Comparison of ENCODE assay signal across 7 cellular contexts in genomic region chr15:82985688-82986441, GRCh38. TPM values are rescaled to one million over a fixed set of nuclear protein-coding genes. Genes with fewer than 3 reads are reported as not detected.
DNase-seq lines count a peak whose midpoint lies in the region; ATAC-seq, FAIRE-seq and TF ChIP-seq lines count a peak whose summit lies in the region.

RAMAC (plus strand) TSS chr15:82986210; CDS start chr15:82989019, 2,809 bp downstream.

- CTCF ChIA-PET in GM12878 (lab: Yijun Ruan, JAX) = interaction anchor here (1.0 to 3.0 kb wide), 12 partner anchors 9 to 447 kb away, joined by 3 to 12 read pairs (median 5); partner anchors contain the start of gene C15orf40

- FAIRE-seq in GM12878 (lab: Jason Lieb, UNC) = peak; percentile 86

- peak within 1 kb of the TSS; percentile 71 for H3K27ac ChIP-seq in GM12878 (ENCODE audit: control insufficient read depth, insufficient read depth)

- H3K9ac ChIP-seq in GM12878 (ENCODE audit: control insufficient read depth, insufficient read depth, low read length) = peak within 1 kb of the TSS; percentile 89

- ATAC-seq in GM18508 (IDR thresholded peaks at IDR 0.05; ENCODE audit: insufficient read depth, unreplicated experiment) = peak; percentile 67
- ATAC-seq in HG02981 (IDR thresholded peaks at IDR 0.05; ENCODE audit: unreplicated experiment) = peak; percentile 94
- ATAC-seq in GM12878 = peak; percentile 97

- no peak for TF ChIP-seq RAD21 in GM12878 (IDR thresholded peaks at IDR 0.05; ENCODE audit: insufficient read depth, low read depth, low read length)

- no peaks in the 10 kb centered on the region for H3K9me3 ChIP-seq in GM12878 (replicated peaks; ENCODE audit: control insufficient read depth, insufficient read depth, low read length)

- SMC1A ChIA-PET in GM12878 (lab: Charles Lee; ENCODE audit: uncharacterized antibody, unreplicated experiment) = interaction anchor here (0.8 to 3.7 kb wide), 13 partner anchors 13 to 447 kb away, joined by 3 to 11 read pairs (median 4); partner anchors contain the start of gene C15orf40

- no peaks in the 10 kb centered on the region for H3K27me3 ChIP-seq in GM12878 (replicated peaks in 1 of 2; ENCODE audit: control insufficient read depth in 2 of 2, insufficient read depth in 2 of 2, low read length in 1 of 2)

- 1% methylated on average over 45 of the region's 45 CpGs for WGBS in GM12878 (ENCODE audit: insufficient coverage, insufficient replicate concordance, low lambda C conversion rate, missing lambda C conversion rate)

- peak within 1 kb of the TSS; percentile 100 for H3K4me2 ChIP-seq in GM12878 (ENCODE audit: control insufficient read depth, insufficient read depth)

- TF ChIP-seq POLR2A in GM12878 (IDR thresholded peaks at IDR 0.05; ENCODE audit: low read depth, low read length) = peak; percentile 88

- POLR2A ChIA-PET in GM12878 (lab: Charles Lee) = interaction anchor here (0.6 to 1.7 kb wide), 10 partner anchors 10 to 1746 kb away, joined by 3 to 8 read pairs (median 3); partner anchors contain the start of genes RPS17 and WHAMM

- peak within 1 kb of the TSS; percentile 86 for H2AFZ ChIP-seq in GM12878 (ENCODE audit: control insufficient read depth, low read depth, low read length)

- no peak for TF ChIP-seq CTCF in GM12878 (IDR thresholded peaks at IDR 0.05 in 2 of 3, conservative IDR thresholded peaks at IDR 0.05 in 1 of 3; ENCODE audit: control insufficient read depth in 2 of 3, extremely low read depth in 1 of 3, insufficient read depth in 1 of 3, low read depth in 3 of 3, low read length in 3 of 3)
- no peak for TF ChIP-seq CTCF in retinal pigment epithelial cell (conservative IDR thresholded peaks at IDR 0.05; ENCODE audit: low read depth, low read length)

- TSS peak; percentile 88 for BruUV-seq in GM12878 (replicated peaks; lab: Mats Ljungman, UMichigan)

- TF ChIP-seq EP300 in GM12878 (IDR thresholded peaks at IDR 0.05; ENCODE audit: borderline replicate concordance in 1 of 2, control insufficient read depth in 1 of 2, low read depth in 2 of 2, low read length in 2 of 2) = no peak

- intact Hi-C loops in GM12878 (cut with micrococcal nuclease; ENCODE audit: unreplicated experiment) = loop anchor here (5.0 kb wide), 2 partner anchors 154 to 174 kb away; no protein-coding TSS in a partner anchor

- peaks cover 8% of the 10 kb centered on the region for H3K4me1 ChIP-seq in GM12878 (ENCODE audit: control insufficient read depth, insufficient read depth, low read length)

- H3K4me3 ChIP-seq in GM12878 (peak within 1 kb of the TSS; percentile 84), retinal pigment epithelial cell (ENCODE audit: low read length) (peak within 1 kb of the TSS; percentile 85)

- H4K20me1 ChIP-seq in GM12878 (ENCODE audit: control insufficient read depth, insufficient read depth) = no peaks in the 10 kb centered on the region

- in situ Hi-C loops in GM12878 (cut with MboI) = loop anchor here (5.0 kb wide), 1 partner anchor 449 kb away; no protein-coding TSS in a partner anchor

- DNase-seq in NCI-H2029 treated with DMSO at 0.1 percent for 48 hours (lab: John Stamatoyannopoulos, UW) = peak; percentile 68
- DNase-seq in T-helper 9 cell = peak; percentile 89
- DNase-seq in GM12878 (ENCODE audit: low read depth, low spot score) = peak; percentile 93
- DNase-seq in hypothalamus (lab: John Stamatoyannopoulos, UW) = peak; percentile 58 to 96 (median 88)
- peak; percentile 88 for DNase-seq in retinal pigment epithelial cell (ENCODE audit: low read depth)

- RAD21 ChIA-PET in GM12878 (lab: Charles Lee; ENCODE audit: unreplicated experiment) = interaction anchor here (0.9 to 1.4 kb wide), 7 partner anchors 10 to 455 kb away, joined by 3 to 9 read pairs (median 3); no protein-coding TSS in a partner anchor

- peaks cover 18% of the 10 kb centered on the region for H3K79me2 ChIP-seq in GM12878 (ENCODE audit: control insufficient read depth, insufficient read depth, low read length)

- H3K36me3 ChIP-seq in GM12878 (ENCODE audit: control insufficient read depth in 2 of 2, insufficient read depth in 2 of 2, low read length in 1 of 2) = peaks cover 0 to 2% of the 10 kb centered on the region in 2 experiments; a peak in 1 of 4 replicates

TF ChIP-seq in GM12878, 131 proteins besides CTCF, POLR2A, EP300 and RAD21 (continues in another document):
- TF ChIP-seq BRCA1 (IDR thresholded peaks at IDR 0.05; ENCODE audit: low read depth, low read length) (peak; percentile 69), NKRF (conservative IDR thresholded peaks at IDR 0.05) (peak; percentile 75; the same call in 1 of the 2 replicates), MTA2 (IDR thresholded peaks at IDR 0.05; ENCODE audit: low read depth) (0 out of 2 replicates have a peak, but pooled peaks have one; percentile 15), SUPT20H (IDR thresholded peaks at IDR 0.05; ENCODE audit: borderline replicate concordance, control insufficient read depth, low read depth, low read length) (no peak), MAX (IDR thresholded peaks at IDR 0.05; ENCODE audit: low read depth, low read length) (peak; percentile 68; the same call in 1 of the 2 replicates), IKZF1 (conservative IDR thresholded peaks at IDR 0.05) (peak; percentile 84), HDGF (IDR thresholded peaks at IDR 0.05) (no peak), TAF1 (IDR thresholded peaks at IDR 0.05; ENCODE audit: borderline replicate concordance, low read depth, low read length) (peak; percentile 45; the same call in 1 of the 2 replicates), NBN (IDR thresholded peaks at IDR 0.05) (0 out of 2 replicates have a peak, but pooled peaks have one; percentile 39), PAX8 (IDR thresholded peaks at IDR 0.05) (0 out of 2 replicates have a peak, but pooled peaks have one; percentile 49), PKNOX1 (IDR thresholded peaks at IDR 0.05) (peak; percentile 79), SMAD5 (IDR thresholded peaks at IDR 0.05; ENCODE audit: low read depth) (peak; percentile 77; the same call in 1 of the 2 replicates), MYC (IDR thresholded peaks at IDR 0.05; ENCODE audit: insufficient read depth, insufficient read length, insufficient replicate concordance, low read length, severe bottlenecking) (no peak), MXI1 (IDR thresholded peaks at IDR 0.05; ENCODE audit: low read depth, low read length) (peak; percentile 74; the same call in 1 of the 2 replicates)

RNA-seq across cellular contexts. Expression of gene RAMAC, which starts in this region (rescaled TPM):
- total RNA-seq in GM12878 (2013; cell fraction: nucleolus; rRNA removed) = 6.5 and 7.2 TPM in 2 replicates
- total RNA-seq in GM12878 (2014; rRNA removed) = 32.3 and 34.9 TPM in 2 replicates
- 34.7 and 35.3 TPM in 2 replicates for total RNA-seq in GM12878 (2014; rRNA removed; fragmentation: Illumina TruSeq; extraction: Trizol)
- total RNA-seq in GM12878 (2021) = 22.4 and 22.9 TPM in 2 replicates
- 19.3 TPM for polyA plus RNA-seq in GM12878 (2011; ENCODE audit: low read depth)
- 48.1 and 65.9 TPM in 2 replicates for polyA plus RNA-seq in GM12878 (2011; rRNA removed)
- 21.5 and 28.3 TPM in 2 replicates for polyA plus RNA-seq in GM12878 (2011; cell fraction: cytosol; rRNA removed)
- 14.2 and 17.0 TPM in 2 replicates for polyA plus RNA-seq in GM12878 (2011; cell fraction: nucleus; rRNA removed)
- 24.4 and 25.5 TPM in 2 replicates for polyA plus RNA-seq in GM12878 (2012)
- polyA plus RNA-seq in GM12878 (2014; fragmentation: Illumina TruSeq; extraction: Trizol) = 33.6 and 41.4 TPM in 2 replicates
- 100 to 1,000 TPM in 1 of 2 experiments, 10 to 100 TPM in 1; 79.3 to 109 TPM for polyA plus RNA-seq in GM12878 (2014; fragmentation: Nextera tagmentation; extraction: Ambion mirVana)
- polyA plus RNA-seq in GM12878 (2014; rRNA removed) = 32.0 and 34.4 TPM in 2 replicates
- polyA plus RNA-seq in GM12878 (2016; fragmentation: Nextera tagmentation; extraction: Ambion mirVana) = 10 to 100 TPM; 49.9 to 50.0 TPM
- polyA minus RNA-seq in GM12878 (2011; rRNA and poly(A)+ RNA removed) = 15.1 and 19.0 TPM in 2 replicates
- 5.7 and 8.8 TPM in 2 replicates for polyA minus RNA-seq in GM12878 (2011; cell fraction: cytosol; rRNA and poly(A)+ RNA removed)
- 3.8 and 4.5 TPM in 2 replicates for polyA minus RNA-seq in GM12878 (2011; cell fraction: nucleus; rRNA and poly(A)+ RNA removed)

Comparison
In these comparisons a context has a peak if more than half of its experiments do, and no peak if none do; other contexts are left out.
1. Peak in every context shown above with its lines: DNase-seq, ATAC-seq, H3K4me3 ChIP-seq and H3K27ac ChIP-seq.